9 cellular contexts compared by ENCODE assay signal in genomic region chr15:45200001-45200798, GRCh38. TPM values are rescaled to one million over a fixed set of nuclear protein-coding genes. Genes with fewer than 3 reads are reported as not detected.
DNase-seq lines count a peak whose midpoint lies in the region; ATAC-seq, FAIRE-seq and TF ChIP-seq lines count a peak whose summit lies in the region.
"Had no signal": no experiment of that assay in that cellular context is flagged by ENCODE, and none has a peak within 500 bp of the region (broad histone marks: within the 10 kb centered on the region; RNA-seq: fewer than 3 reads in every experiment).

No MANE protein-coding gene starts in this region.

- no peaks in the 10 kb centered on the region for H3K9me3 ChIP-seq in HepG2 (ENCODE audit: low read length)

- ATAC-seq in GM19035 (IDR thresholded peaks at IDR 0.05; ENCODE audit: unreplicated experiment) (peak; percentile 46), HG03342 (IDR thresholded peaks at IDR 0.05; ENCODE audit: unreplicated experiment) (peak; percentile 44), HepG2 (peak; percentile 68)

- H3K27ac ChIP-seq in coronary artery, result peak overlapping the region; percentile 91 to 95
- H3K27ac ChIP-seq in HepG2 (ENCODE audit: extremely low read length, insufficient read depth, low read length), result peak overlapping the region; percentile 94

- TF ChIP-seq CTCF in AG10803 (conservative IDR thresholded peaks at IDR 0.05; ENCODE audit: low read length) (no peak), coronary artery (IDR thresholded peaks at IDR 0.05) (no peak), HepG2 (CRISPR knock-in tag; IDR thresholded peaks at IDR 0.05) (peak; percentile 30)

- CTCF ChIA-PET in HepG2 (lab: Yijun Ruan, JAX; ENCODE audit: low intra/inter-chr PET ratio, low total read pairs), result interaction anchor here (1.4 kb wide), 1 partner anchor 79 kb away, joined by 3 read pairs; no protein-coding TSS in a partner anchor

- peak overlapping the region; percentile 76 for H2AFZ ChIP-seq in HepG2 (ENCODE audit: low read length)

- H3K4me1 ChIP-seq in HepG2 (ENCODE audit: insufficient read depth, low read length), result peaks cover 44% of the 10 kb centered on the region

- TSS peak; percentile 87 for BruUV-seq in HepG2 (replicated peaks; lab: Mats Ljungman, UMichigan)

- peaks cover 0 to 4% of the 10 kb centered on the region in 2 experiments; a peak in 2 of 5 replicates for H3K27me3 ChIP-seq in HepG2 (ENCODE audit: control insufficient read depth in 1 of 2, insufficient read depth in 2 of 2, low read length in 2 of 2)

- peak overlapping the region; percentile 88 for H3K9ac ChIP-seq in HepG2 (ENCODE audit: insufficient read depth, low read depth, low read length)

- DNase-seq in AG10803 (ENCODE audit: low read depth) (peak; percentile 97), NCI-H510A (lab: John Stamatoyannopoulos, UW) (peak; percentile 78), coronary artery (ENCODE audit: low spot score) (peak; percentile 98), HepG2 (ENCODE audit: low spot score) (peak; percentile 95)
- peak; percentile 97 to 98 for DNase-seq in activated CD4-positive, alpha-beta T cell treated with anti-CD3 and anti-CD28 coated beads for 24 hours (ENCODE audit: low read depth in 2 of 2)
- peak; percentile 97 to 99 for DNase-seq in stimulated activated CD4-positive, alpha-beta T cell treated with anti-CD3 and anti-CD28 coated beads, Interleukin-2, amount 100 ng/mL, for 48 hours

- FAIRE-seq in HepG2 (lab: Jason Lieb, UNC), result peak; percentile 81

- H3K36me3 ChIP-seq in HepG2 (replicated peaks in 1 of 2; ENCODE audit: control insufficient read depth in 1 of 2, insufficient read depth in 2 of 2, low read length in 2 of 2), result no peaks in the 10 kb centered on the region

- in situ Hi-C loops in HepG2 (cut with HindIII; ENCODE audit: extremely low pct_ligation_motif_present, low pct_unique_long_range_greater_than_20kb), result loop anchor here (10.0 kb wide), 1 partner anchor 205 kb away; a partner anchor contains a TSS

- POLR2A ChIA-PET in HepG2 (lab: Yijun Ruan, JAX), result interaction anchor here (0.8 to 5.4 kb wide), 8 partner anchors 13 to 386 kb away, joined by 3 to 42 read pairs (median 8); partner anchors contain the start of genes SHF and SLC28A2

- H3K4me3 ChIP-seq in AG10803 (ENCODE audit: low read length), result peak overlapping the region; percentile 74
- peak overlapping the region; percentile 74 for H3K4me3 ChIP-seq in coronary artery
- H3K4me3 ChIP-seq in HepG2 (replicated peaks in 1 of 3; ENCODE audit: insufficient read depth in 1 of 3, low read depth in 2 of 3, low read length in 3 of 3), result peak overlapping the region; percentile 68 to 90 (median 88)

- under 1% methylated on average over 27 of the region's 34 CpGs for WGBS in HepG2 (ENCODE audit: low lambda C conversion rate)

- no peaks in the 10 kb centered on the region for H4K20me1 ChIP-seq in HepG2 (ENCODE audit: insufficient read depth, low read length)

- TF ChIP-seq EP300 in HepG2 (IDR thresholded peaks at IDR 0.05; ENCODE audit: low read depth in 2 of 2, low read length in 2 of 2) (peak in 1 of 2 experiments; percentile 10; a peak in 1 of 4 replicates), HepG2 (CRISPR knock-in tag; IDR thresholded peaks at IDR 0.05; ENCODE audit: borderline replicate concordance) (no peak)

- no peaks in the 10 kb centered on the region for H3K79me2 ChIP-seq in HepG2 (ENCODE audit: insufficient read depth, low read length)

- 0 out of 2 replicates have a peak, but pooled peaks have one; percentile 14 for TF ChIP-seq RAD21 in HepG2 (CRISPR knock-in tag; IDR thresholded peaks at IDR 0.05)

- H3K4me2 ChIP-seq in HepG2 (ENCODE audit: low read depth, low read length), result peak overlapping the region; percentile 97

- TF ChIP-seq POLR2A in HepG2 (IDR thresholded peaks at IDR 0.05; ENCODE audit: insufficient read depth in 1 of 2, low read depth in 2 of 2, low read length in 2 of 2), result peak; percentile 70 to 81

- intact Hi-C loops in HepG2 (cut with micrococcal nuclease; ENCODE audit: unreplicated experiment), result loop anchor here (2.0 to 10.0 kb wide), 5 partner anchors 13 to 415 kb away; partner anchors contain the start of genes BLOC1S6 and SHF

TF ChIP-seq in HepG2, 621 proteins besides CTCF, POLR2A, EP300 and RAD21 (continues in another document):
- TF ChIP-seq DR1 (CRISPR knock-in tag; IDR thresholded peaks at IDR 0.05) (no peak), ARNT (IDR thresholded peaks at IDR 0.05) (no peak), ZNF766 (CRISPR knock-in tag; IDR thresholded peaks at IDR 0.05; ENCODE audit: borderline replicate concordance) (peak; percentile 54; the same call in 1 of the 2 replicates), EZH2 (conservative IDR thresholded peaks at IDR 0.05; ENCODE audit: low read depth, low read length) (no peak), BATF2 (CRISPR knock-in tag; IDR thresholded peaks at IDR 0.05) (no peak), MTF2 (CRISPR knock-in tag; IDR thresholded peaks at IDR 0.05; ENCODE audit: borderline replicate concordance) (no peak), ZSCAN20 (CRISPR knock-in tag; IDR thresholded peaks at IDR 0.05; ENCODE audit: borderline replicate concordance) (no peak)

RNA-seq across cellular contexts. Expression of gene SHF, which starts 12.4 kb away (rescaled TPM):
- 16.8 and 25.5 TPM in 2 replicates for total RNA-seq in HepG2 (2016; rRNA removed; fragmentation: Illumina TruSeq; extraction: Trizol)
- 12.8 and 14.1 TPM in 2 replicates for total RNA-seq in HepG2 (2016; cell fraction: cytosol; rRNA removed; fragmentation: Illumina TruSeq; extraction: Trizol; ENCODE audit: low read depth)
- total RNA-seq in HepG2 (2016; cell fraction: insoluble cytoplasmic fraction; rRNA removed; fragmentation: Illumina TruSeq; extraction: Trizol), result 14.2 and 23.0 TPM in 2 replicates
- total RNA-seq in HepG2 (2016; cell fraction: membrane; rRNA removed; fragmentation: Illumina TruSeq; extraction: Trizol), result 21.8 and 26.1 TPM in 2 replicates
- total RNA-seq in HepG2 (2016; cell fraction: nucleus; rRNA removed; fragmentation: Illumina TruSeq; extraction: Trizol), result 19.6 and 27.1 TPM in 2 replicates
- polyA plus RNA-seq in HepG2 (2011; rRNA removed), result 20.9 and 21.4 TPM in 2 replicates
- polyA plus RNA-seq in HepG2 (2011; cell fraction: cytosol; rRNA removed), result 13.0 and 16.7 TPM in 2 replicates
- 19.6 and 22.5 TPM in 2 replicates for polyA plus RNA-seq in HepG2 (2011; cell fraction: nucleus; rRNA removed)
- 20.3 and 23.9 TPM in 2 replicates for polyA plus RNA-seq in HepG2 (2012)
- 15.0 and 15.7 TPM in 2 replicates for polyA plus RNA-seq in HepG2 (2016; cell fraction: cytosol; fragmentation: Illumina TruSeq; extraction: Trizol; ENCODE audit: low read depth)
- polyA plus RNA-seq in HepG2 (2016; cell fraction: insoluble cytoplasmic fraction; fragmentation: Illumina TruSeq; extraction: Trizol; ENCODE audit: low read depth), result 20.8 and 23.0 TPM in 2 replicates
- 19.3 and 22.0 TPM in 2 replicates for polyA plus RNA-seq in HepG2 (2016; cell fraction: membrane; fragmentation: Illumina TruSeq; extraction: Trizol; ENCODE audit: low read depth)
- polyA plus RNA-seq in HepG2 (2016; cell fraction: nucleus; fragmentation: Illumina TruSeq; extraction: Trizol; ENCODE audit: insufficient read depth, low read depth), result 27.9 and 28.2 TPM in 2 replicates
- 3.7 and 33.1 TPM in 2 replicates for polyA minus RNA-seq in HepG2 (2011; rRNA and poly(A)+ RNA removed; ENCODE audit: low replicate concordance)
- 10.0 and 13.8 TPM in 2 replicates for polyA minus RNA-seq in HepG2 (2011; cell fraction: cytosol; rRNA and poly(A)+ RNA removed)
- 18.3 and 18.9 TPM in 2 replicates for polyA minus RNA-seq in HepG2 (2011; cell fraction: nucleus; rRNA and poly(A)+ RNA removed)

RNA-seq across cellular contexts. Expression of gene SLC28A2, which starts 51.8 kb away (rescaled TPM):
- 0.08 and 0.11 TPM in 2 replicates for total RNA-seq in HepG2 (2016; rRNA removed; fragmentation: Illumina TruSeq; extraction: Trizol)
- total RNA-seq in HepG2 (2016; cell fraction: cytosol; rRNA removed; fragmentation: Illumina TruSeq; extraction: Trizol; ENCODE audit: low read depth), result not detected in 2 replicates
- 0.11 TPM in 1 of 2 replicates, not detected in the other for total RNA-seq in HepG2 (2016; cell fraction: insoluble cytoplasmic fraction; rRNA removed; fragmentation: Illumina TruSeq; extraction: Trizol)
- 0.07 TPM in 1 of 2 replicates, not detected in the other for total RNA-seq in HepG2 (2016; cell fraction: membrane; rRNA removed; fragmentation: Illumina TruSeq; extraction: Trizol)
- total RNA-seq in HepG2 (2016; cell fraction: nucleus; rRNA removed; fragmentation: Illumina TruSeq; extraction: Trizol), result 0.12 TPM in 1 of 2 replicates, not detected in the other
- polyA plus RNA-seq in HepG2 (2011; rRNA removed), result 0.01 TPM in 1 of 2 replicates, not detected in the other
- polyA plus RNA-seq in HepG2 (2011; cell fraction: cytosol; rRNA removed), result 0.01 TPM in 2 replicates
- not detected in 2 replicates for polyA plus RNA-seq in HepG2 (2011; cell fraction: nucleus; rRNA removed)
- 0.23 and 0.44 TPM in 2 replicates for polyA plus RNA-seq in HepG2 (2012)
- polyA plus RNA-seq in HepG2 (2016; cell fraction: cytosol; fragmentation: Illumina TruSeq; extraction: Trizol; ENCODE audit: low read depth), result 0.02 TPM in 1 of 2 replicates, not detected in the other
- 0.07 TPM in 1 of 2 replicates, not detected in the other for polyA plus RNA-seq in HepG2 (2016; cell fraction: insoluble cytoplasmic fraction; fragmentation: Illumina TruSeq; extraction: Trizol; ENCODE audit: low read depth)
- polyA plus RNA-seq in HepG2 (2016; cell fraction: membrane; fragmentation: Illumina TruSeq; extraction: Trizol; ENCODE audit: low read depth), result not detected in 2 replicates
- polyA plus RNA-seq in HepG2 (2016; cell fraction: nucleus; fragmentation: Illumina TruSeq; extraction: Trizol; ENCODE audit: insufficient read depth, low read depth), result 0.20 TPM in 1 of 2 replicates, not detected in the other
- 0.06 TPM in 1 of 2 replicates, not detected in the other for polyA minus RNA-seq in HepG2 (2011; rRNA and poly(A)+ RNA removed; ENCODE audit: low replicate concordance)
- polyA minus RNA-seq in HepG2 (2011; cell fraction: cytosol; rRNA and poly(A)+ RNA removed), result not detected in 2 replicates
- polyA minus RNA-seq in HepG2 (2011; cell fraction: nucleus; rRNA and poly(A)+ RNA removed), result not detected in 2 replicates
- total RNA-seq: T-helper 1 cell treated with Interleukin-12 subunit alpha and Interleukin-12 subunit beta and Interleukin-4 antibody, amounts not matched to agents 30 ng/mL and 1 ng/mL, for 36 hours had no signal

Comparison
In these comparisons a context has a peak if more than half of its experiments do, and no peak if none do; other contexts are left out.
1. Peak in every context shown above with its lines: DNase-seq, ATAC-seq, H3K4me3 ChIP-seq and H3K27ac ChIP-seq.